24 cellular contexts compared by ENCODE assay signal in genomic region chr1:47483651-47484050, GRCh38. TPM values are rescaled to one million over a fixed set of nuclear protein-coding genes. Genes with fewer than 3 reads are reported as not detected.
"Had no signal": no experiment of that assay in that cellular context is flagged by ENCODE, and none has a peak within 500 bp of the region (broad histone marks: within the 10 kb centered on the region; RNA-seq: fewer than 3 reads in every experiment).

No MANE protein-coding gene starts in this region.

- H3K9me3 Mint-ChIP-seq: effector memory CD8-positive, alpha-beta T cell; mesothelial cell of epicardium; natural killer cell treated with Interleukin-12 subunit alpha and Interleukin-12 subunit beta and Interleukin-15 and Interleukin-18, amount 100 ng/mL, for 72 hours; neural progenitor cell had no signal

- H3K36me3 ChIP-seq: left lung, neural progenitor cell, prostate gland, right atrium auricular region, stomach, thyroid gland had no signal

- H3K27me3 ChIP-seq: right atrium auricular region, stomach, thyroid gland had no signal

- H3K9ac ChIP-seq: neural progenitor cell had no signal

- H3K4me1 Mint-ChIP-seq: naive B cell, neural progenitor cell had no signal

- DNase-seq: cortex of kidney; effector memory CD8-positive, alpha-beta T cell; head of caudate nucleus; left cardiac atrium; left lung; mesenchymal stem cell; mucosa of descending colon; naive B cell; nucleus accumbens; stimulated activated CD4-positive, alpha-beta T cell treated with anti-CD3 and anti-CD28 coated beads, Interleukin-12 subunit alpha, Interleukin-12 subunit beta, amount 100 ng/mL, for 4 hours; stimulated activated CD4-positive, alpha-beta T cell treated with anti-CD3 and anti-CD28 coated beads, Interleukin-1b, Interleukin-23, amount 100 ng/mL, for 48 hours; stimulated activated CD4-positive, alpha-beta T cell treated with anti-CD3 and anti-CD28 coated beads, Interleukin-4, amount 100 ng/mL, for 1 hour; stimulated activated CD8-positive, alpha-beta memory T cell treated with anti-CD3 and anti-CD28 coated beads, Interleukin-4, amount 100 ng/mL, for 48 hours; stimulated activated naive CD4-positive, alpha-beta T cell; stomach; thyroid gland; trophoblast cell had no signal

- H3K4me1 ChIP-seq: neural progenitor cell, prostate gland, right atrium auricular region, thyroid gland had no signal

- H3K4me3 ChIP-seq: hepatocyte, left lung, mucosa of descending colon, neural progenitor cell, prostate gland, right atrium auricular region, smooth muscle cell, stomach, thyroid gland had no signal

- H3K9me3 ChIP-seq: left lung, mucosa of descending colon, prostate gland, right atrium auricular region, stomach, thyroid gland had no signal

- H3K4me2 ChIP-seq: hepatocyte, neural progenitor cell, smooth muscle cell had no signal

- H3K36me3 Mint-ChIP-seq: mesothelial cell of epicardium; naive B cell; natural killer cell treated with Interleukin-12 subunit alpha and Interleukin-12 subunit beta and Interleukin-15 and Interleukin-18, amount 100 ng/mL, for 72 hours; neural progenitor cell had no signal

- H3K79me2 ChIP-seq: hepatocyte had no signal

- H2AFZ ChIP-seq: hepatocyte, neural progenitor cell had no signal

- H3K27ac ChIP-seq: hepatocyte, left lung, neural progenitor cell, prostate gland, right atrium auricular region, stomach, thyroid gland had no signal

- H3K4me3 Mint-ChIP-seq: effector memory CD8-positive, alpha-beta T cell; mesothelial cell of epicardium; natural killer cell treated with Interleukin-12 subunit alpha and Interleukin-12 subunit beta and Interleukin-15 and Interleukin-18, amount 100 ng/mL, for 72 hours; neural progenitor cell had no signal

- H3K27ac Mint-ChIP-seq: effector memory CD8-positive, alpha-beta T cell; mesothelial cell of epicardium; naive B cell; natural killer cell treated with Interleukin-12 subunit alpha and Interleukin-12 subunit beta and Interleukin-15 and Interleukin-18, amount 100 ng/mL, for 72 hours; neural progenitor cell had no signal

RNA-seq across cellular contexts. Expression of gene FOXD2, which starts 45.8 kb away (rescaled TPM):
- total RNA-seq: smooth muscle cell had no signal
